Comparison of ENCODE assay signal across 22 cellular contexts in the genomic region with DNA sequence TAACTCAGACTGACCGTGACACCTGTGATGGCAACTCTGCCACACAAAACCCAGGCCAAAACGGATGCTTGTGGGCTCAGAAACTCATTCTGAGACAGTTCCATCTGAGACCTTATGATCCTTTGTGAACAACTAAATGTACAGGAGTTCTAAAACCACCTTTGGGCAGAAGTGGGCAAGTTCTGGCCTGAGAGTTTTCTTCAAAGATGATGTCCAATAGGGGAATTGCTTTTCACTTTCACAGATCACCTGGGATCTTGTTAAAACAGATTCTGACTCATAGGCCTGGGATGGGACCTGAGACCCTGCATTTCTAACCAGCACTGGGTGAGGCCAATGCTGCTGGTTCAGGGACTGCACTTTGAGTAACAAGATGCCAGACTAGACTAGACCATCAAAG.
"Had no signal": no experiment of that assay in that cellular context is flagged by ENCODE, and none has a peak within 500 bp of the region (broad histone marks: within the 10 kb centered on the region; RNA-seq: fewer than 3 reads in every experiment).

No MANE protein-coding gene starts in this region.

- H3K4me1 ChIP-seq: gastrocnemius medialis had no signal

- H3K4me3 ChIP-seq: gastrocnemius medialis, ovary, psoas muscle, sigmoid colon, suprapubic skin, tibial artery, upper lobe of right lung had no signal

- H3K36me3 ChIP-seq: gastrocnemius medialis, ovary had no signal

- H3K9me3 ChIP-seq: gastrocnemius medialis, ovary, psoas muscle, sigmoid colon, suprapubic skin, tibial artery, upper lobe of right lung had no signal

- H3K27ac ChIP-seq: gastrocnemius medialis, ovary, psoas muscle, sigmoid colon, suprapubic skin, tibial artery, upper lobe of right lung had no signal

- DNase-seq: activated CD4-positive, alpha-beta memory T cell treated with anti-CD3 and anti-CD28 coated beads, Interleukin-2, amount 10 ng/mL, durations not matched to agents 7 days and 5 days; activated CD4-positive, alpha-beta T cell treated with anti-CD3 and anti-CD28 coated beads, Interleukin-2, amount 10 ng/mL, durations not matched to agents 7 days and 5 days; activated CD4-positive, CD25-positive, alpha-beta regulatory T cell treated with anti-CD3 and anti-CD28 coated beads, Interleukin-2, amount 50 U/mL, for 72 hours; activated CD8-positive, alpha-beta memory T cell treated with anti-CD3 and anti-CD28 coated beads, Interleukin-2, amount 50 U/mL, for 48 hours; activated naive CD8-positive, alpha-beta T cell treated with anti-CD3 and anti-CD28 coated beads, Interleukin-2, amount 50 U/mL, for 24 hours; activated T-cell treated with anti-CD3 and anti-CD28 coated beads, Interleukin-2, amount 50 U/mL, for 4 hours; amygdala; effector CD8-positive, alpha-beta T cell; gastrocnemius medialis; glutamatergic neuron; left colon; midbrain; naive thymus-derived CD4-positive, alpha-beta T cell; ovary; psoas muscle; sigmoid colon; stimulated activated CD4-positive, alpha-beta T cell treated with anti-CD3 and anti-CD28 coated beads, Interleukin-2, amount 100 ng/mL, for 24 hours; stimulated activated naive CD4-positive, alpha-beta T cell; T-helper 2 cell had no signal

- H3K27me3 ChIP-seq: gastrocnemius medialis, ovary, sigmoid colon, suprapubic skin, tibial artery, upper lobe of right lung had no signal

- ATAC-seq: gastrocnemius medialis; left colon; naive thymus-derived CD4-positive, alpha-beta T cell; psoas muscle; upper lobe of right lung had no signal
